ENCODE assay signal across 11 cellular contexts in the genomic region with DNA sequence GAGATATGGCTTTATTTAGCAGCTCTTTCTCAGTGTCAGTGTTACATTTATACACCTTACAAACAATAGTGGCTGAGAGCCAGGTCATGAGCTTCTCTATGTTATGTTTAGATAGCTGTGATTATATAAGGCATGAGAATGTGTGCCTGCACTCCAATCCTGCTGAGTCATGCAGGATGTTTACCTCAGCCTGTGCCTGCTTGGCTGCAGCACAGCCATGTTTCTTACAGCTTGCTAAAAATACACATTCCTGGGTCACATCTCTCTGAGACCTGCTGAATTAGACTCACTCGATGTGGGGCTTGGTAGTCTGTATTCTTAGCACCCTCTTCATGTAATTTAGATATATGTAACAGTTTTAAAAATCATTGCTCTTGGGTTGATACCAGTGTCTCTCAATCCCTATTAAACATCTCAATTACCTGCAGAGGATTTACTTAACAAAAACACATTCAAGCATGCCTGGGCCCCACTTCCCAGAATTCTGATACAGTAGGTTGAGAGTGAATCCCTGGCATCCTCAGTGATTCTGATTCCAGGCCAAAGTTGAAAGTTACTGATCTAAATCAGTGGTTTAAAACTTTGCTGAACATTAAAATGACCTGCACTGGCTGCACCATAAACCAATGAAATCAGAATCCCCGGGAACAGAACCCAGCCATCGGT.
DNase-seq lines count a peak whose midpoint lies in the region; ATAC-seq and TF ChIP-seq lines count a peak whose summit lies in the region.
"Had no signal": no experiment of that assay in that cellular context is flagged by ENCODE, and none has a peak within 500 bp of the region (broad histone marks: within the 10 kb centered on the region; RNA-seq: fewer than 3 reads in every experiment).

No MANE protein-coding gene starts in this region.

- WGBS in SK-N-SH (ENCODE audit: low lambda C conversion rate): 69% methylated on average over 3 of the region's 3 CpGs
- 56 to 62% (median 58%) methylated on average over 3 of the region's 3 CpGs for WGBS in heart left ventricle, 4 donors
- 73% methylated on average over 3 of the region's 3 CpGs for WGBS in smooth muscle cell (ENCODE audit: low lambda C conversion rate)

- H3K27ac ChIP-seq in SK-N-SH (ENCODE audit: low read depth in 2 of 2, low read length in 1 of 2) (peak overlapping the region; percentile 82 to 89), heart left ventricle (peak overlapping the region in 10 of 12 donors; percentile 23 to 83 (median 68)), smooth muscle cell (ENCODE audit: low read depth) (peak overlapping the region; percentile 75)

- CTCF ChIA-PET in SK-N-SH (lab: Yijun Ruan, JAX): interaction anchor here (0.9 to 1.7 kb wide), 3 partner anchors 41 to 73 kb away, joined by 4 to 6 read pairs (median 4); no protein-coding TSS in a partner anchor
- CTCF ChIA-PET in activated CD4-positive, alpha-beta memory T cell treated with anti-CD3 and anti-CD28 coated beads for 36 hours (lab: Charles Lee): no interaction called here

- no peak for TF ChIP-seq CTCF in SK-N-SH (IDR thresholded peaks at IDR 0.05)
- TF ChIP-seq CTCF in heart left ventricle (IDR thresholded peaks at IDR 0.05): no peak
- TF ChIP-seq CTCF in smooth muscle cell (IDR thresholded peaks at IDR 0.05; ENCODE audit: borderline replicate concordance, insufficient read depth, poor library complexity, severe bottlenecking): no peak

- H3K4me3 Mint-ChIP-seq in activated CD4-positive, alpha-beta memory T cell treated with anti-CD3 and anti-CD28 coated beads for 36 hours: no peak overlapping the region
- H3K4me3 Mint-ChIP-seq: natural killer cell treated with Interleukin-12 subunit alpha and Interleukin-12 subunit beta and Interleukin-15 and Interleukin-18, amount 100 ng/mL, for 72 hours; stimulated activated naive CD8-positive, alpha-beta T cell treated with anti-CD3 and anti-CD28 coated beads, Interleukin-15, Interleukin-2, amounts not matched to agents 100 ng/mL and 50 ng/mL, for 24 hours; T-helper 1 cell treated with Interleukin-12 subunit alpha and Interleukin-12 subunit beta and Interleukin-4 antibody, amounts not matched to agents 30 μg/mL and 1 μg/mL, for 36 hours had no signal

- H3K4me2 ChIP-seq in SK-N-SH: peak overlapping the region; percentile 18
- peak overlapping the region; percentile 64 for H3K4me2 ChIP-seq in smooth muscle cell

- H3K9me3 ChIP-seq in SK-N-SH (no peaks in the 10 kb centered on the region), heart left ventricle (no peaks in the 10 kb centered on the region), smooth muscle cell (replicated peaks; ENCODE audit: low read depth) (no peaks in the 10 kb centered on the region)

- H4K20me1 ChIP-seq in SK-N-SH (ENCODE audit: insufficient read depth) (no peaks in the 10 kb centered on the region), smooth muscle cell (ENCODE audit: low read depth) (no peaks in the 10 kb centered on the region)

- H3K4me1 Mint-ChIP-seq in activated CD4-positive, alpha-beta memory T cell treated with anti-CD3 and anti-CD28 coated beads for 36 hours (ENCODE audit: low read depth): no peaks in the 10 kb centered on the region

- H3K9ac ChIP-seq in SK-N-SH (peak overlapping the region; percentile 52), smooth muscle cell (ENCODE audit: low read depth) (peak overlapping the region; percentile 62)

- DNase-seq in HS-5 (ENCODE audit: low read depth) (peak; percentile 78), SK-N-SH (no peak), heart left ventricle (peak in 3 of 5 donors; percentile 44 to 52 (median 49)), smooth muscle cell (lab: John Stamatoyannopoulos, UW; ENCODE audit: unreplicated experiment) (no peak), activated T-cell treated with anti-CD3 and anti-CD28 coated beads for 4 hours (no peak)
- no peak for DNase-seq in effector CD8-positive, alpha-beta T cell (lab: John Stamatoyannopoulos, UW)
- no peak for DNase-seq in activated CD4-positive, alpha-beta memory T cell treated with anti-CD3 and anti-CD28 coated beads for 36 hours

- H3K79me2 ChIP-seq in SK-N-SH (ENCODE audit: insufficient read depth) (no peaks in the 10 kb centered on the region), smooth muscle cell (ENCODE audit: low read depth) (no peaks in the 10 kb centered on the region)

- H2AFZ ChIP-seq in SK-N-SH (ENCODE audit: low read depth): 0 out of 2 replicates have a peak overlapping the region, but pooled peaks have one; percentile 10
- H2AFZ ChIP-seq in smooth muscle cell (ENCODE audit: low read depth): peak overlapping the region; percentile 24

- peak; percentile 15 to 69; a peak in 1 of 4 replicates for TF ChIP-seq EP300 in SK-N-SH (IDR thresholded peaks at IDR 0.05; ENCODE audit: borderline replicate concordance in 1 of 2, low read depth in 1 of 2, low read length in 1 of 2)

- no peak for TF ChIP-seq POLR2A in heart left ventricle (IDR thresholded peaks at IDR 0.05)

- H3K9me2 ChIP-seq in SK-N-SH: no peaks in the 10 kb centered on the region

- H3K27ac Mint-ChIP-seq in activated CD4-positive, alpha-beta memory T cell treated with anti-CD3 and anti-CD28 coated beads for 36 hours: no peak overlapping the region
- H3K27ac Mint-ChIP-seq: natural killer cell treated with Interleukin-12 subunit alpha and Interleukin-12 subunit beta and Interleukin-15 and Interleukin-18, amount 100 ng/mL, for 72 hours; stimulated activated naive CD8-positive, alpha-beta T cell treated with anti-CD3 and anti-CD28 coated beads, Interleukin-15, Interleukin-2, amounts not matched to agents 100 ng/mL and 50 ng/mL, for 24 hours; T-helper 1 cell treated with Interleukin-12 subunit alpha and Interleukin-12 subunit beta and Interleukin-4 antibody, amounts not matched to agents 30 μg/mL and 1 μg/mL, for 36 hours had no signal

- no peaks in the 10 kb centered on the region for H3K36me3 ChIP-seq in SK-N-SH (replicated peaks in 1 of 2; ENCODE audit: control insufficient read depth in 1 of 2, insufficient read depth in 2 of 2, low read length in 1 of 2)
- H3K36me3 ChIP-seq in heart left ventricle: no peaks in the 10 kb centered on the region
- H3K36me3 ChIP-seq in smooth muscle cell (ENCODE audit: low read depth): no peaks in the 10 kb centered on the region

- peaks cover 6% of the 10 kb centered on the region for H3K27me3 Mint-ChIP-seq in activated CD4-positive, alpha-beta memory T cell treated with anti-CD3 and anti-CD28 coated beads for 36 hours

- peak; percentile 66 to 85 (median 70) for ATAC-seq in heart left ventricle
- ATAC-seq in GM21619 (IDR thresholded peaks at IDR 0.05; ENCODE audit: unreplicated experiment): no peak

- POLR2A ChIA-PET in SK-N-SH (lab: Yijun Ruan, JAX): no interaction called here
- POLR2A ChIA-PET in activated CD4-positive, alpha-beta memory T cell treated with anti-CD3 and anti-CD28 coated beads for 36 hours (lab: Charles Lee): no interaction called here

- H3K27me3 ChIP-seq in SK-N-SH (ENCODE audit: insufficient read depth) (no peaks in the 10 kb centered on the region), heart left ventricle (no peaks in the 10 kb centered on the region), smooth muscle cell (ENCODE audit: low read depth) (no peaks in the 10 kb centered on the region)

- peaks cover 32% of the 10 kb centered on the region in 2 experiments for H3K4me1 ChIP-seq in SK-N-SH (ENCODE audit: control insufficient read depth in 1 of 2, insufficient read depth in 2 of 2, low read depth in 1 of 2, low read length in 1 of 2)
- H3K4me1 ChIP-seq in heart left ventricle: peaks cover 0 to 51% (median 15%) of the 10 kb centered on the region in 12 donors
- H3K4me1 ChIP-seq in smooth muscle cell (ENCODE audit: low read depth): peaks cover 6% of the 10 kb centered on the region

- no peak for TF ChIP-seq RAD21 in SK-N-SH (IDR thresholded peaks at IDR 0.05; ENCODE audit: low read length)

- intact Hi-C loops in heart left ventricle (cut with DNase I): no loop called here
- intact Hi-C loops in activated CD4-positive, alpha-beta memory T cell treated with anti-CD3 and anti-CD28 coated beads for 36 hours (cut with micrococcal nuclease): no loop called here

- no peaks in the 10 kb centered on the region for H3K36me3 Mint-ChIP-seq in activated CD4-positive, alpha-beta memory T cell treated with anti-CD3 and anti-CD28 coated beads for 36 hours
- H3K36me3 Mint-ChIP-seq: natural killer cell treated with Interleukin-12 subunit alpha and Interleukin-12 subunit beta and Interleukin-15 and Interleukin-18, amount 100 ng/mL, for 72 hours had no signal

- H3K4me3 ChIP-seq in SK-N-SH (ENCODE audit: low read depth in 2 of 2, low read length in 1 of 2) (no peak overlapping the region), heart left ventricle (no peak overlapping the region), smooth muscle cell (no peak overlapping the region)

- peaks cover 6% of the 10 kb centered on the region for H3K9me3 Mint-ChIP-seq in activated CD4-positive, alpha-beta memory T cell treated with anti-CD3 and anti-CD28 coated beads for 36 hours
- H3K9me3 Mint-ChIP-seq: natural killer cell treated with Interleukin-12 subunit alpha and Interleukin-12 subunit beta and Interleukin-15 and Interleukin-18, amount 100 ng/mL, for 72 hours; stimulated activated naive CD8-positive, alpha-beta T cell treated with anti-CD3 and anti-CD28 coated beads, Interleukin-15, Interleukin-2, amounts not matched to agents 100 ng/mL and 50 ng/mL, for 24 hours had no signal

- H3F3A ChIP-seq in SK-N-SH (replicated peaks; ENCODE audit: insufficient read depth) (peaks cover 17% of the 10 kb centered on the region), smooth muscle cell (ENCODE audit: low read depth) (peaks cover 3% of the 10 kb centered on the region)

TF ChIP-seq in SK-N-SH, 30 proteins besides CTCF, POLR2A, EP300 and RAD21 (continues in another document):
- TF ChIP-seq, protein P1, sequence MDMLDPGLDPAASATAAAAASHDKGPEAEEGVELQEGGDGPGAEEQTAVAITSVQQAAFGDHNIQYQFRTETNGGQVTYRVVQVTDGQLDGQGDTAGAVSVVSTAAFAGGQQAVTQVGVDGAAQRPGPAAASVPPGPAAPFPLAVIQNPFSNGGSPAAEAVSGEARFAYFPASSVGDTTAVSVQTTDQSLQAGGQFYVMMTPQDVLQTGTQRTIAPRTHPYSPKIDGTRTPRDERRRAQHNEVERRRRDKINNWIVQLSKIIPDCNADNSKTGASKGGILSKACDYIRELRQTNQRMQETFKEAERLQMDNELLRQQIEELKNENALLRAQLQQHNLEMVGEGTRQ (IDR thresholded peaks at IDR 0.05; ENCODE audit: borderline replicate concordance, low read depth, low read length): no peak
- no peak for TF ChIP-seq RFX5 (IDR thresholded peaks at IDR 0.05; ENCODE audit: low read length)
- TF ChIP-seq, protein P2, sequence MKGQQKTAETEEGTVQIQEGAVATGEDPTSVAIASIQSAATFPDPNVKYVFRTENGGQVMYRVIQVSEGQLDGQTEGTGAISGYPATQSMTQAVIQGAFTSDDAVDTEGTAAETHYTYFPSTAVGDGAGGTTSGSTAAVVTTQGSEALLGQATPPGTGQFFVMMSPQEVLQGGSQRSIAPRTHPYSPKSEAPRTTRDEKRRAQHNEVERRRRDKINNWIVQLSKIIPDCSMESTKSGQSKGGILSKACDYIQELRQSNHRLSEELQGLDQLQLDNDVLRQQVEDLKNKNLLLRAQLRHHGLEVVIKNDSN (IDR thresholded peaks at IDR 0.05; ENCODE audit: borderline replicate concordance, low read depth): no peak

Comparison
In these comparisons a context has a peak if more than half of its experiments do, and no peak if none do; other contexts are left out.
1. DNase-seq: peak in HS-5 (single experiment) and heart left ventricle (3 of 5); none in SK-N-SH (single experiment), smooth muscle cell (single experiment), activated T-cell treated with anti-CD3 and anti-CD28 coated beads for 4 hours (single experiment), effector CD8-positive, alpha-beta T cell (single experiment) and activated CD4-positive, alpha-beta memory T cell treated with anti-CD3 and anti-CD28 coated beads for 36 hours (single experiment).
2. Peak in every context shown above with its lines, with median percentiles within 50 percentile points of each other: H3K27ac ChIP-seq.